In the genomic region with DNA sequence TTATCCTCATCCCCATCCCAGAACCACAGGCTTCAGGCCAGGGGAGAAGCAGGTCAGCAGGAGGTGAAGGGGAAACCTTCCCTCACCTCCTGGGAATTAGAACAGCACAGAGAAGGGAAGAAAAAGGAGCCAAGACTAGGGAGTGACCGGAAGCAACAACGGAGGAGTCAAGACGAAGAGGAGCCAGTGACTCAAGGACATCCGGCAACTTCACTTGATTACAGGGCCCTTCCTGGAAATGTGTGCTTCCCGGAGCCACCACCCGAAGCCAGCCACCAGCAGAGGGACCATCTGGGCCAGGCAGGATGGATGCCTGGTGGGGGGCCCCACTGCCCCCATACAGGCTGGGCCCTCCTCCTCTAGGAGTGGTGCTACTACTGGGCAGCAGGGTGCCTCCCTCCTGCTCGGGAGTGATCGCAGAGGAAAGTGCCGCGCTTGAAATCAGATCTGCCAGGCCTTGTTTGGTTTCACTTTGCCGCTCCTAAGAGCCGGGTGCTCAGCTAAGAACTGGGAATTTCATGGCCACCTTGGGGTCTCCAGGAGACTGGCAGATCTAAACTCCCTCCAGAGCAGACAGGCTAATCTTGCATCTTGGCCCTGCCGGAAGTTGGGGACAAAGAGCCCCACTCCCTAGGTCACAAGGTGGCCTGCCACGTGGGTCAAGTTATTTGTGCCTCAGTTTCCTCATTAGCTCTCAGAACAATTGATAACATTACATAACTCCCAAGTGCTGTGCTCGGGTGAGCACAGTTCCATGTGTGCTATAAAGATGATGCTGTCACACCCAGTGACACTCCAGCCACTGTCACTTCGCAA, we compare ENCODE assay signal across 8 cellular contexts. TPM values are rescaled to one million over a fixed set of nuclear protein-coding genes. Genes with fewer than 3 reads are reported as not detected.
A peak's percentile ranks its signal among the peaks of the same experiment; 100 is the strongest.
DNase-seq lines count a peak whose midpoint lies in the region; ATAC-seq, FAIRE-seq and TF ChIP-seq lines count a peak whose summit lies in the region.

No MANE protein-coding gene starts in this region.

- FAIRE-seq in small intestine (lab: Jason Lieb, UNC), result no peak

- intact Hi-C loops in ascending aorta (cut with DNase I), result loop anchor here (1.0 kb wide), 1 partner anchor 12 kb away; no protein-coding TSS in a partner anchor

- H3K4me3 ChIP-seq in CD8-positive, alpha-beta memory T cell (ENCODE audit: low read length), result no peak overlapping the region
- H3K4me3 ChIP-seq in ascending aorta, result peak overlapping the region; percentile 46 to 60
- no peak overlapping the region for H3K4me3 ChIP-seq in hepatocyte
- peak overlapping the region in 1 of 2 donors; percentile 41 for H3K4me3 ChIP-seq in small intestine (ENCODE audit: low read depth in 1 of 2, low read length in 2 of 2)

- peaks cover 68% of the 10 kb centered on the region for H4K20me1 ChIP-seq in hepatocyte (ENCODE audit: insufficient read depth, poor library complexity, severe bottlenecking)

- H3K9me3 ChIP-seq in CD8-positive, alpha-beta memory T cell (ENCODE audit: low read length), result no peaks in the 10 kb centered on the region
- H3K9me3 ChIP-seq in ascending aorta (no peaks in the 10 kb centered on the region), hepatocyte (ENCODE audit: low read depth) (no peaks in the 10 kb centered on the region), small intestine (ENCODE audit: control insufficient read depth, low read depth) (no peaks in the 10 kb centered on the region)

- peaks cover 6% of the 10 kb centered on the region for H3K4me1 ChIP-seq in CD8-positive, alpha-beta memory T cell (ENCODE audit: insufficient read depth, low read length)
- H3K4me1 ChIP-seq in ascending aorta (peaks cover 29 to 76% of the 10 kb centered on the region in 2 donors), hepatocyte (ENCODE audit: insufficient read depth) (peaks cover 59% of the 10 kb centered on the region), small intestine (ENCODE audit: control insufficient read depth in 2 of 2, insufficient read depth in 1 of 2, low read depth in 1 of 2, low read length in 1 of 2) (peaks cover 14 to 19% of the 10 kb centered on the region in 2 donors)

- H3K36me3 ChIP-seq in CD8-positive, alpha-beta memory T cell (ENCODE audit: insufficient read depth, low read length), result no peaks in the 10 kb centered on the region
- H3K36me3 ChIP-seq in ascending aorta (no peaks in the 10 kb centered on the region), hepatocyte (replicated peaks; ENCODE audit: insufficient read depth, low read depth) (no peaks in the 10 kb centered on the region), small intestine (ENCODE audit: control insufficient read depth in 2 of 2, insufficient read depth in 2 of 2, low read length in 2 of 2) (no peaks in the 10 kb centered on the region)

- H3K27me3 ChIP-seq in CD8-positive, alpha-beta memory T cell (ENCODE audit: insufficient read depth, low read length, poor library complexity, severe bottlenecking), result no peaks in the 10 kb centered on the region
- H3K27me3 ChIP-seq in ascending aorta, result no peaks in the 10 kb centered on the region
- H3K27me3 ChIP-seq in hepatocyte, result no peaks in the 10 kb centered on the region
- no peaks in the 10 kb centered on the region for H3K27me3 ChIP-seq in small intestine (ENCODE audit: control insufficient read depth in 2 of 2, insufficient read depth in 2 of 2, low read length in 2 of 2)

- 16% methylated on average over 16 of the region's 16 CpGs for WGBS in hepatocyte (ENCODE audit: low lambda C conversion rate, missing lambda C conversion rate)
- 7 to 21% (median 19%) methylated on average over 16 of the region's 16 CpGs for WGBS in small intestine, 3 donors

- POLR2A ChIA-PET in CD8-positive, alpha-beta memory T cell (lab: Charles Lee), result no interaction called here

- H2AFZ ChIP-seq in hepatocyte, result no peak overlapping the region

- peak overlapping the region; percentile 39 for H3K27ac ChIP-seq in CD8-positive, alpha-beta memory T cell (ENCODE audit: low read depth, low read length)
- H3K27ac ChIP-seq in ascending aorta (peak overlapping the region; percentile 99), hepatocyte (peak overlapping the region; percentile 100), small intestine (ENCODE audit: low read depth in 1 of 2, low read length in 1 of 2) (peak overlapping the region; percentile 77 to 85)

- peak overlapping the region; percentile 94 for H3K4me2 ChIP-seq in hepatocyte

- peaks cover 99% of the 10 kb centered on the region for H3K79me2 ChIP-seq in hepatocyte

- no peaks in the 10 kb centered on the region for H3K9me3 Mint-ChIP-seq in CD8-positive, alpha-beta memory T cell

- H3K9me2 ChIP-seq in hepatocyte (replicated peaks; ENCODE audit: insufficient read depth), result no peaks in the 10 kb centered on the region

- peak overlapping the region in 1 of 7 donors; percentile 13 for H3K4me3 Mint-ChIP-seq in CD8-positive, alpha-beta memory T cell

- DNase-seq in CD8-positive, alpha-beta memory T cell, result no peak
- peak; percentile 41 for DNase-seq in NCI-H1092 treated with DMSO at 0.1 percent for 48 hours (lab: John Stamatoyannopoulos, UW)
- peak in 1 of 2 donors; percentile 92 for DNase-seq in ascending aorta (ENCODE audit: low spot score in 2 of 2)
- DNase-seq in hepatocyte (ENCODE audit: low spot score), result peak; percentile 85
- DNase-seq in small intestine, result peak; percentile 75

- peaks cover 5 to 10% (median 8%) of the 10 kb centered on the region in 3 donors for H3K4me1 Mint-ChIP-seq in CD8-positive, alpha-beta memory T cell

- TF ChIP-seq CTCF in ascending aorta (IDR thresholded peaks at IDR 0.05), result peak in 2 of 3 experiments; percentile 25 to 27
- peak; percentile 46 for TF ChIP-seq CTCF in hepatocyte (IDR thresholded peaks at IDR 0.05; ENCODE audit: poor library complexity)

- CTCF ChIA-PET in CD8-positive, alpha-beta memory T cell (lab: Charles Lee), result no interaction called here

- no peaks in the 10 kb centered on the region for H3K36me3 Mint-ChIP-seq in CD8-positive, alpha-beta memory T cell

- no peak for ATAC-seq in GM19397 (IDR thresholded peaks at IDR 0.05; ENCODE audit: unreplicated experiment)
- no peak for ATAC-seq in GM19035 (IDR thresholded peaks at IDR 0.05; ENCODE audit: unreplicated experiment)
- ATAC-seq in HG02938 (IDR thresholded peaks at IDR 0.05; ENCODE audit: unreplicated experiment), result no peak

- peak overlapping the region in 1 of 8 donors; percentile 29 for H3K27ac Mint-ChIP-seq in CD8-positive, alpha-beta memory T cell

- H3K27me3 Mint-ChIP-seq in CD8-positive, alpha-beta memory T cell, result peaks cover 1 to 10% of the 10 kb centered on the region in 2 donors

RNA-seq across cellular contexts. Expression of gene CDC42EP4, which starts 6.6 kb away (rescaled TPM):
- under 1 TPM; 0.47 to 0.55 TPM for total RNA-seq in CD8-positive, alpha-beta memory T cell
- 0.29 TPM for polyA plus RNA-seq in CD8-positive, alpha-beta memory T cell
- total RNA-seq in ascending aorta, result 104 TPM
- 61.2 and 62.4 TPM in 2 replicates for total RNA-seq in hepatocyte
- 74.5 and 82.7 TPM in 2 replicates for polyA plus RNA-seq in hepatocyte
- polyA plus RNA-seq in small intestine, result 10 to 100 TPM; 46.5 to 60.8 (median 57.4) TPM

RNA-seq across cellular contexts. Expression of gene CPSF4L, which starts 43.5 kb away (rescaled TPM):
- total RNA-seq in CD8-positive, alpha-beta memory T cell, result not detected
- polyA plus RNA-seq in CD8-positive, alpha-beta memory T cell, result not detected
- total RNA-seq in ascending aorta (not detected), hepatocyte (not detected in 2 replicates)
- polyA plus RNA-seq in hepatocyte (0.34 TPM in 1 of 2 replicates, not detected in the other), small intestine (not detected)

Comparison
In these comparisons a context has a peak if more than half of its experiments do, and no peak if none do; other contexts are left out.
1. DNase-seq: peak in NCI-H1092 treated with DMSO at 0.1 percent for 48 hours (single experiment), hepatocyte (single experiment) and small intestine (single experiment); none in CD8-positive, alpha-beta memory T cell (0 of 5).
2. H3K27ac ChIP-seq: peak in every context shown above with its lines; median percentile 100 in hepatocyte; 99 in ascending aorta; 81 in small intestine; 39 in CD8-positive, alpha-beta memory T cell.
3. H3K4me3 ChIP-seq: peak in ascending aorta (2 of 2); none in CD8-positive, alpha-beta memory T cell (single experiment) and hepatocyte (single experiment).
4. RNA of gene CDC42EP4, which starts 6.6 kb away (total RNA-seq): 104 TPM in ascending aorta (single experiment) and 61.2 to 62.4 TPM in hepatocyte; 0.47 to 0.55 TPM in CD8-positive, alpha-beta memory T cell; every median in the first group is over 10 times any median in the second.